ENCODE assay signal across 8 cellular contexts in the genomic region with DNA sequence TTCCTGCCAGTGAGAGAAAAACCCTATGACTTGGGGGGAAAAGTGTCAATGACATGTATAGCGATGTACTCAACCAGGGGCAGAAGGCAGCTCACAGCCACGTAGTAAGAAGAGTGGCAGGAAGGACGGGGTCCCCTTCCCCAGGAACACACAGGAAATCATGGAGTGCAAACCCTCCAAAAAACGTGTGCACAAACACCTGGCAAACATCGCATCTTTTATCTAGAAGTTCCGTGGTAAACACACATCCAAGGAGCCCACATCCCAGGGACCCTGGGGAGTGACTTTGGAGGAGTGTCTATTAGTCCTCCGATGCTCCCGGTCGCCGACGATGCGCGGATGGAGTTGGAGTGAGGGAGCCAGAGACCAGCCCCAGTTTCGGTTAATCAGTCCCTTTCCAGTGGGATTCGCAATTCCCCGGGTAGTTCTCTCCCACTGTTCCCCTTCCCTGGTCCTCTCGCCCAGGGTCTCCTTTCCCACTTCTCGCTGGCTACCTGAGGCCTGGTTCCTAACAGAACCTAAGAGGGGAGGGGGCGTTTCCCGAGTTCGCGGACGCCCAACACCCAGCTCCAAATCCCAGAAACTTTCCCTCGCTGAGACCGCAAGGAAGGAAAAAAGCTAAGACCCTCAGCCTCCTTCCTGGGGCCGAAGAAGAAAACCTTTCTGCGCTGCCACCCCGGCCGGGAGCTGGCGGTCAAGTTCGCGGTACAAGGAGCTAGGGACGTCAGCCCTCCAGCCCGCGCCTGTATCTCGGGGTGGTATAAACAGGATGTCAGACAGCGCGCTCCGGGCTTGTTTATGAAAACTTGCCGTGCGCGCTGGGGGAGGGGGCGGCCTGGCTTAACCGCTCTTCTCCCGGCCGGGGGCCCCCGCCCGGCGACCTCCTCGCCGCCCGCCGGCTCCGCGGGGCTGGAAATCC. TPM values are rescaled to one million over a fixed set of nuclear protein-coding genes. Genes with fewer than 3 reads are reported as not detected.
DNase-seq lines count a peak whose midpoint lies in the region; ATAC-seq, FAIRE-seq and TF ChIP-seq lines count a peak whose summit lies in the region.

No MANE protein-coding gene starts in this region.

- H3K4me3 ChIP-seq in AG04449 (ENCODE audit: low read depth, low read length) (peak overlapping the region; percentile 88), foreskin fibroblast (ENCODE audit: low read depth in 1 of 2, low read length in 2 of 2) (peak overlapping the region; percentile 76 to 96), neutrophil (ENCODE audit: low read depth in 1 of 2, low read length in 1 of 2) (peak overlapping the region; percentile 77 to 96), testis (peak overlapping the region; percentile 78 to 99)

- H3K36me3 ChIP-seq in neutrophil (no peaks in the 10 kb centered on the region), testis (ENCODE audit: low read depth, missing control alignments) (no peaks in the 10 kb centered on the region)

- CTCF ChIA-PET in AG04449 (lab: Yijun Ruan, JAX) = interaction anchor here (1.4 to 1.7 kb wide), 2 partner anchors 17 to 51 kb away, joined by 3 to 4 read pairs; no protein-coding TSS in a partner anchor

- H3K27me3 ChIP-seq in neutrophil = peaks cover 5% of the 10 kb centered on the region
- no peaks in the 10 kb centered on the region for H3K27me3 ChIP-seq in testis

- ATAC-seq in GM18873 (IDR thresholded peaks at IDR 0.05; ENCODE audit: low FRiP score, unreplicated experiment) (peak; percentile 39), HG03135 (IDR thresholded peaks at IDR 0.05; ENCODE audit: unreplicated experiment) (peak; percentile 42)

- POLR2A ChIA-PET in AG04449 (lab: Yijun Ruan, JAX) = no interaction called here

- DNase-seq in AG04449 (ENCODE audit: low read depth, low spot score) (no peak), RCC 7860 (ENCODE audit: low spot score) (peak; percentile 8), foreskin fibroblast (peak; percentile 37 to 70), testis (peak; percentile 69)
- DNase-seq in activated effector memory CD4-positive, alpha-beta T cell treated with anti-CD3 and anti-CD28 coated beads, Interleukin-2, amount 50 U/mL, for 16 hours = peak; percentile 89

- 1% methylated on average over 24 to 54 of the region's 55 CpGs for WGBS in testis, 2 donors

- H3K27ac ChIP-seq in neutrophil (peak overlapping the region; percentile 97), testis (peak overlapping the region; percentile 77 to 94)

- TF ChIP-seq CTCF in AG04449 (IDR thresholded peaks at IDR 0.05; ENCODE audit: insufficient read depth, low read length, missing control alignments) (no peak), foreskin fibroblast (IDR thresholded peaks at IDR 0.05; ENCODE audit: low read depth, low read length) (no peak), neutrophil (IDR thresholded peaks at IDR 0.05) (no peak), testis (IDR thresholded peaks at IDR 0.05) (no peak)

- H3K4me1 ChIP-seq in neutrophil (ENCODE audit: control insufficient read depth in 1 of 2, insufficient read depth in 1 of 2, low read depth in 1 of 2, low read length in 1 of 2) (peaks cover 47 to 54% of the 10 kb centered on the region in 2 experiments), testis (peaks cover 3% of the 10 kb centered on the region)

- FAIRE-seq in RCC 7860 (lab: Jason Lieb, UNC) = no peak

- H3K9me3 ChIP-seq in neutrophil (no peaks in the 10 kb centered on the region), testis (no peaks in the 10 kb centered on the region)

- intact Hi-C loops in testis (cut with DNase I; ENCODE audit: low total_unique reads) = no loop called here

- TF ChIP-seq POLR2A in testis (IDR thresholded peaks at IDR 0.05) = no peak

RNA-seq across cellular contexts. Expression of gene JAK1, which starts 0.9 kb away (rescaled TPM):
- 100 to 1,000 TPM; 117 to 142 TPM for total RNA-seq in testis
- polyA plus RNA-seq in testis (ENCODE audit: insufficient read depth, low read depth, low replicate concordance) = 100 TPM
